Comparison of ENCODE assay signal across 20 cellular contexts in genomic region chr3:120753831-120754230, GRCh38. TPM values are rescaled to one million over a fixed set of nuclear protein-coding genes. Genes with fewer than 3 reads are reported as not detected.
A peak's percentile ranks its signal among the peaks of the same experiment; 100 is the strongest.
DNase-seq lines count a peak whose midpoint lies in the region; ATAC-seq, FAIRE-seq and TF ChIP-seq lines count a peak whose summit lies in the region.
"Had no signal": no experiment of that assay in that cellular context is flagged by ENCODE, and none has a peak within 500 bp of the region (broad histone marks: within the 10 kb centered on the region; RNA-seq: fewer than 3 reads in every experiment).

No MANE protein-coding gene starts in this region.

- H4K20me1 ChIP-seq in osteoblast (ENCODE audit: insufficient read depth, low read length): no peaks in the 10 kb centered on the region
- no peaks in the 10 kb centered on the region for H4K20me1 ChIP-seq in hepatocyte (ENCODE audit: insufficient read depth, poor library complexity, severe bottlenecking)

- H3K79me2 ChIP-seq in osteoblast (ENCODE audit: insufficient read depth, low read length): peaks cover 52% of the 10 kb centered on the region
- H3K79me2 ChIP-seq in hepatocyte: peaks cover 60% of the 10 kb centered on the region

- H3K27me3 Mint-ChIP-seq in CD14-positive monocyte (ENCODE audit: low read depth in 3 of 3): no peaks in the 10 kb centered on the region
- H3K27me3 Mint-ChIP-seq: activated naive CD8-positive, alpha-beta T cell treated with anti-CD3 and anti-CD28 coated beads for 36 hours; CD4-positive, alpha-beta T cell; naive B cell had no signal

- peak overlapping the region; percentile 45 to 86 (median 57) for H3K27ac Mint-ChIP-seq in CD14-positive monocyte
- H3K27ac Mint-ChIP-seq: activated naive CD8-positive, alpha-beta T cell treated with anti-CD3 and anti-CD28 coated beads for 36 hours; CD4-positive, alpha-beta T cell; T-helper 2 cell treated with Interferon-gamma antibody and Interleukin-4, amounts not matched to agents 5 μg/mL and 100 μg/mL, for 36 hours had no signal

- H3K4me3 Mint-ChIP-seq in CD14-positive monocyte: no peak overlapping the region
- H3K4me3 Mint-ChIP-seq: activated naive CD8-positive, alpha-beta T cell treated with anti-CD3 and anti-CD28 coated beads for 36 hours; CD4-positive, alpha-beta T cell; naive B cell; T-helper 2 cell treated with Interferon-gamma antibody and Interleukin-4, amounts not matched to agents 5 μg/mL and 100 μg/mL, for 36 hours had no signal

- H3K9me2 ChIP-seq in hepatocyte (replicated peaks; ENCODE audit: insufficient read depth): no peaks in the 10 kb centered on the region

- intact Hi-C loops in CD14-positive monocyte (cut with micrococcal nuclease): no loop called here

- H3K36me3 ChIP-seq in bronchial epithelial cell (ENCODE audit: control insufficient read depth, insufficient read depth, low read length): no peaks in the 10 kb centered on the region
- no peaks in the 10 kb centered on the region for H3K36me3 ChIP-seq in osteoblast (ENCODE audit: insufficient read depth, low read length)
- no peaks in the 10 kb centered on the region for H3K36me3 ChIP-seq in hepatocyte (replicated peaks; ENCODE audit: insufficient read depth, low read depth)
- H3K36me3 ChIP-seq in MG63: peaks cover 41% of the 10 kb centered on the region

- H3K27me3 ChIP-seq in bronchial epithelial cell (ENCODE audit: control insufficient read depth, insufficient read depth, low read length): no peaks in the 10 kb centered on the region
- H3K27me3 ChIP-seq in osteoblast (ENCODE audit: insufficient read depth, low read length): no peaks in the 10 kb centered on the region
- no peaks in the 10 kb centered on the region for H3K27me3 ChIP-seq in hepatocyte
- no peaks in the 10 kb centered on the region for H3K27me3 ChIP-seq in MG63
- H3K27me3 ChIP-seq: esophagus muscularis mucosa had no signal

- peaks cover 28 to 31% of the 10 kb centered on the region in 2 donors for H3K36me3 Mint-ChIP-seq in CD14-positive monocyte

- TF ChIP-seq CTCF in CD14-positive monocyte (IDR thresholded peaks at IDR 0.05): no peak
- no peak for TF ChIP-seq CTCF in bronchial epithelial cell (IDR thresholded peaks at IDR 0.05; ENCODE audit: insufficient read depth, low read length, severe bottlenecking)
- TF ChIP-seq CTCF in osteoblast (IDR thresholded peaks at IDR 0.05; ENCODE audit: extremely low read depth, low read depth, low read length): no peak
- TF ChIP-seq CTCF in hepatocyte (IDR thresholded peaks at IDR 0.05; ENCODE audit: poor library complexity): no peak

- H3K9me3 ChIP-seq in osteoblast (ENCODE audit: low read depth, low read length): no peaks in the 10 kb centered on the region
- H3K9me3 ChIP-seq in hepatocyte (ENCODE audit: low read depth): no peaks in the 10 kb centered on the region
- no peaks in the 10 kb centered on the region for H3K9me3 ChIP-seq in MG63
- H3K9me3 ChIP-seq: esophagus muscularis mucosa had no signal

- no peak overlapping the region for H3K4me3 ChIP-seq in bronchial epithelial cell (ENCODE audit: low read depth, low read length)
- no peak overlapping the region for H3K4me3 ChIP-seq in osteoblast (ENCODE audit: insufficient read depth, low read length)
- no peak overlapping the region for H3K4me3 ChIP-seq in hepatocyte
- no peak overlapping the region for H3K4me3 ChIP-seq in MG63
- H3K4me3 ChIP-seq: esophagus muscularis mucosa had no signal

- H3K4me2 ChIP-seq in osteoblast (ENCODE audit: insufficient read depth, low read length) (peak overlapping the region; percentile 44), hepatocyte (no peak overlapping the region)

- no peak for ATAC-seq in GM21528 (IDR thresholded peaks at IDR 0.05; ENCODE audit: low FRiP score, unreplicated experiment)
- ATAC-seq: SK-N-SH treated with all-trans-retinoic acid at 6 μM for 48 hours had no signal

- FAIRE-seq in bronchial epithelial cell (lab: Jason Lieb, UNC): no peak

- peaks cover 7% of the 10 kb centered on the region for H3K4me1 ChIP-seq in osteoblast (ENCODE audit: insufficient read depth, low read length)
- no peaks in the 10 kb centered on the region for H3K4me1 ChIP-seq in hepatocyte (ENCODE audit: insufficient read depth)
- H3K4me1 ChIP-seq: esophagus muscularis mucosa had no signal

- peak overlapping the region; percentile 54 for H3K27ac ChIP-seq in osteoblast (ENCODE audit: low read depth, low read length)
- H3K27ac ChIP-seq in hepatocyte: no peak overlapping the region
- H3K27ac ChIP-seq: esophagus muscularis mucosa had no signal

- no peak for DNase-seq in CD14-positive monocyte (ENCODE audit: low spot score)
- DNase-seq in LHCN-M2 (ENCODE audit: low read depth): peak; percentile 28
- DNase-seq in bronchial epithelial cell (ENCODE audit: low read depth): peak; percentile 42
- DNase-seq in osteoblast (ENCODE audit: insufficient read length, low spot score, missing footprints): no peak
- no peak for DNase-seq in hepatocyte (ENCODE audit: low spot score)
- no peak for DNase-seq in MG63
- DNase-seq in NCI-H2107 treated with DMSO at 0.1 percent for 48 hours (lab: John Stamatoyannopoulos, UW; ENCODE audit: unreplicated experiment): no peak
- DNase-seq: activated naive CD8-positive, alpha-beta T cell treated with anti-CD3 and anti-CD28 coated beads for 36 hours; CD4-positive, alpha-beta T cell; DMS153; effector memory CD4-positive, alpha-beta T cell; naive B cell; NCI-H1436 treated with DMSO at 0.1 percent for 48 hours; NCI-H2171; NCI-H524 treated with DMSO at 0.1 percent for 48 hours; nucleus accumbens had no signal

- peaks cover 0 to 3% (median 2%) of the 10 kb centered on the region in 7 donors for H3K9me3 Mint-ChIP-seq in CD14-positive monocyte
- H3K9me3 Mint-ChIP-seq: CD4-positive, alpha-beta T cell had no signal

- peaks cover 30% of the 10 kb centered on the region for H3K4me1 Mint-ChIP-seq in CD14-positive monocyte

- H2AFZ ChIP-seq in osteoblast (ENCODE audit: low read length) (no peak overlapping the region), hepatocyte (no peak overlapping the region)

RNA-seq across cellular contexts. Expression of gene GTF2E1, which starts 11.3 kb away (rescaled TPM):
- polyA plus RNA-seq in CD14-positive monocyte (1 to 10 TPM; 6.9 to 7.9 TPM), hepatocyte (5.3 and 7.5 TPM in 2 replicates)
- total RNA-seq in LHCN-M2 (2014; rRNA removed) (19.4 and 21.6 TPM in 2 replicates), bronchial epithelial cell (22.4 TPM in 2 replicates), osteoblast (13.0 and 14.4 TPM in 2 replicates), hepatocyte (9.2 and 11.6 TPM in 2 replicates)
- polyA plus RNA-seq in LHCN-M2 (2012): 6.8 TPM
- total RNA-seq in MG63 (2014; rRNA removed; shearing (Covaris generic); ENCODE audit: low replicate concordance): 13.1 and 16.5 TPM in 2 replicates

RNA-seq across cellular contexts. Expression of gene RABL3, which starts 11.5 kb away (rescaled TPM):
- polyA plus RNA-seq in CD14-positive monocyte (10 to 100 TPM; 11.5 to 14.9 TPM), hepatocyte (16.8 and 23.7 TPM in 2 replicates)
- total RNA-seq in LHCN-M2 (2014; rRNA removed) (23.9 and 31.1 TPM in 2 replicates), bronchial epithelial cell (22.5 and 31.1 TPM in 2 replicates), osteoblast (13.3 and 15.2 TPM in 2 replicates), hepatocyte (12.7 and 21.4 TPM in 2 replicates)
- polyA plus RNA-seq in LHCN-M2 (2012): 13.1 TPM
- total RNA-seq in MG63 (2014; rRNA removed; shearing (Covaris generic); ENCODE audit: low replicate concordance): 10.3 and 11.1 TPM in 2 replicates

Comparison
In these comparisons a context has a peak if more than half of its experiments do, and no peak if none do; other contexts are left out.
1. DNase-seq: peak in LHCN-M2 (single experiment) and bronchial epithelial cell (single experiment); none in CD14-positive monocyte (single experiment), osteoblast (single experiment), hepatocyte (single experiment), MG63 (single experiment) and NCI-H2107 treated with DMSO at 0.1 percent for 48 hours (single experiment).